ENCODE assay signal across 8 cellular contexts in genomic region chr19:10478903-10479384, GRCh38. TPM values are rescaled to one million over a fixed set of nuclear protein-coding genes. Genes with fewer than 3 reads are reported as not detected.
DNase-seq lines count a peak whose midpoint lies in the region; ATAC-seq, FAIRE-seq and TF ChIP-seq lines count a peak whose summit lies in the region.

No MANE protein-coding gene starts in this region.

- peak overlapping the region; percentile 65 to 79 (median 72) for H3K4me3 Mint-ChIP-seq in immature natural killer cell

- H3K36me3 Mint-ChIP-seq in immature natural killer cell = no peaks in the 10 kb centered on the region

- WGBS in smooth muscle cell (ENCODE audit: low lambda C conversion rate) = 9% methylated on average over 33 of the region's 36 CpGs

- DNase-seq in GM06990 (ENCODE audit: extremely low read depth, insufficient read length) = peak; percentile 50
- peak; percentile 79 for DNase-seq in NCI-H2029 treated with DMSO at 0.1 percent for 48 hours (lab: John Stamatoyannopoulos, UW)
- DNase-seq in breast epithelium (ENCODE audit: low spot score in 2 of 2) = peak; percentile 86 to 91
- peak; percentile 87 to 88 (median 88) for DNase-seq in immature natural killer cell
- DNase-seq in smooth muscle cell (lab: John Stamatoyannopoulos, UW; ENCODE audit: unreplicated experiment) = peak; percentile 42
- no peak for DNase-seq in GM12892 (ENCODE audit: insufficient read length)

- no peaks in the 10 kb centered on the region for H3K36me3 ChIP-seq in GM06990 (ENCODE audit: control insufficient read depth, insufficient read depth, low read length)
- no peaks in the 10 kb centered on the region for H3K36me3 ChIP-seq in breast epithelium
- no peaks in the 10 kb centered on the region for H3K36me3 ChIP-seq in smooth muscle cell (ENCODE audit: low read depth)

- H3K9ac ChIP-seq in smooth muscle cell (ENCODE audit: low read depth) = no peak overlapping the region

- peak; percentile 36 for TF ChIP-seq CTCF in GM06990 (IDR thresholded peaks at IDR 0.05; ENCODE audit: insufficient read depth, low read length, poor library complexity, severe bottlenecking)
- no peak for TF ChIP-seq CTCF in WI38 (IDR thresholded peaks at IDR 0.05; ENCODE audit: low read depth, low read length)
- no peak for TF ChIP-seq CTCF in breast epithelium (IDR thresholded peaks at IDR 0.05)
- peak; percentile 68 for TF ChIP-seq CTCF in smooth muscle cell (IDR thresholded peaks at IDR 0.05; ENCODE audit: borderline replicate concordance, insufficient read depth, poor library complexity, severe bottlenecking)

- no peak for FAIRE-seq in GM12892 (lab: Jason Lieb, UNC)

- peak overlapping the region in 5 of 6 donors; percentile 47 to 88 (median 65) for H3K27ac Mint-ChIP-seq in immature natural killer cell

- H3K27me3 Mint-ChIP-seq in immature natural killer cell (ENCODE audit: low read depth in 3 of 3) = peaks cover 0 to 3% (median 2%) of the 10 kb centered on the region in 3 donors

- H3K4me1 ChIP-seq in breast epithelium (no peaks in the 10 kb centered on the region), smooth muscle cell (ENCODE audit: low read depth) (no peaks in the 10 kb centered on the region)

- H2AFZ ChIP-seq in smooth muscle cell (ENCODE audit: low read depth) = no peak overlapping the region

- H3F3A ChIP-seq in smooth muscle cell (ENCODE audit: low read depth) = no peaks in the 10 kb centered on the region

- no peaks in the 10 kb centered on the region for H3K79me2 ChIP-seq in smooth muscle cell (ENCODE audit: low read depth)

- intact Hi-C loops in breast epithelium (cut with DNase I; ENCODE audit: low total_unique reads) = no loop called here

- H4K20me1 ChIP-seq in smooth muscle cell (ENCODE audit: low read depth) = no peaks in the 10 kb centered on the region

- H3K4me3 ChIP-seq in GM06990 (replicated peaks; ENCODE audit: low read depth, low read length) = no peak overlapping the region
- H3K4me3 ChIP-seq in WI38 (ENCODE audit: low read depth, low read length) = peak overlapping the region; percentile 29
- H3K4me3 ChIP-seq in breast epithelium = peak overlapping the region; percentile 47 to 66 (median 48)
- peak overlapping the region; percentile 15 for H3K4me3 ChIP-seq in smooth muscle cell

- H3K4me2 ChIP-seq in smooth muscle cell = peak overlapping the region; percentile 89

- H3K27me3 ChIP-seq in GM06990 (replicated peaks; ENCODE audit: control insufficient read depth, insufficient read depth, low read length) (no peaks in the 10 kb centered on the region), breast epithelium (no peaks in the 10 kb centered on the region), smooth muscle cell (ENCODE audit: low read depth) (no peaks in the 10 kb centered on the region)

- TF ChIP-seq POLR2A in breast epithelium (IDR thresholded peaks at IDR 0.05) (no peak), GM12892 (IDR thresholded peaks at IDR 0.05; ENCODE audit: low read depth, low read length) (no peak)

- no peaks in the 10 kb centered on the region for H3K9me3 Mint-ChIP-seq in immature natural killer cell

- peaks cover 19 to 26% of the 10 kb centered on the region in 2 donors for H3K4me1 Mint-ChIP-seq in immature natural killer cell

- H3K9me3 ChIP-seq in breast epithelium (no peaks in the 10 kb centered on the region), smooth muscle cell (replicated peaks; ENCODE audit: low read depth) (no peaks in the 10 kb centered on the region)

- no peak for ATAC-seq in GM21526 (IDR thresholded peaks at IDR 0.05; ENCODE audit: low FRiP score, unreplicated experiment)

- H3K27ac ChIP-seq in breast epithelium = peak overlapping the region; percentile 19 to 60
- H3K27ac ChIP-seq in smooth muscle cell (ENCODE audit: low read depth) = no peak overlapping the region

RNA-seq across cellular contexts. Expression of gene KEAP1, which starts 24.2 kb away (rescaled TPM):
- 10 to 100 TPM; 52.8 to 53.6 (median 53.6) TPM for total RNA-seq in breast epithelium
- 10 to 100 TPM; 49.2 to 86.9 (median 71.6) TPM for polyA plus RNA-seq in immature natural killer cell
- total RNA-seq in smooth muscle cell = 24.9 and 39.3 TPM in 2 replicates
- polyA plus RNA-seq in smooth muscle cell = 53.1 and 60.4 TPM in 2 replicates
- 37.4 TPM for polyA plus RNA-seq in GM12892 (2012; ENCODE audit: missing spikeins)

RNA-seq across cellular contexts. Expression of gene S1PR5, which starts 38.3 kb away (rescaled TPM):
- total RNA-seq in breast epithelium (1 to 10 TPM in 1 of 3 donors, under 1 TPM in 2; 0.16 to 1.2 (median 0.66) TPM), smooth muscle cell (5.3 and 6.3 TPM in 2 replicates)
- polyA plus RNA-seq in immature natural killer cell (100 to 1,000 TPM; 383 to 659 (median 399) TPM), smooth muscle cell (6.8 and 9.0 TPM in 2 replicates)
- 0.15 TPM for polyA plus RNA-seq in GM12892 (2012; ENCODE audit: missing spikeins)

RNA-seq across cellular contexts. Expression of gene PDE4A, which starts 58.6 kb away (rescaled TPM):
- 10 to 100 TPM in 2 of 3 donors, 1 to 10 TPM in 1; 5.6 to 20.3 (median 12.1) TPM for total RNA-seq in breast epithelium
- polyA plus RNA-seq in immature natural killer cell = 10 to 100 TPM; 10.4 to 22.6 (median 11.1) TPM
- total RNA-seq in smooth muscle cell = 2.7 and 3.3 TPM in 2 replicates
- polyA plus RNA-seq in smooth muscle cell = 12.3 and 16.4 TPM in 2 replicates
- 4.5 TPM for polyA plus RNA-seq in GM12892 (2012; ENCODE audit: missing spikeins)

Comparison
In these comparisons a context has a peak if more than half of its experiments do, and no peak if none do; other contexts are left out.
1. CTCF ChIP-seq: peak in GM06990 (single experiment) and smooth muscle cell (single experiment); none in WI38 (single experiment) and breast epithelium (0 of 3).